In genomic region chr11:77217156-77217555, GRCh38 we compare ENCODE assay signal across 28 cellular contexts.
"Had no signal": no experiment of that assay in that cellular context is flagged by ENCODE, and none has a peak within 500 bp of the region (broad histone marks: within the 10 kb centered on the region; RNA-seq: fewer than 3 reads in every experiment).

No MANE protein-coding gene starts in this region.

- H3K36me3 ChIP-seq: ascending aorta, SJCRH30 had no signal

- H3K4me3 Mint-ChIP-seq: activated CD8-positive, alpha-beta T cell treated with anti-CD3 and anti-CD28 coated beads, Interleukin-2, amount 10 ng/mL, durations not matched to agents 7 days and 5 days; activated naive CD8-positive, alpha-beta T cell treated with anti-CD3 and anti-CD28 coated beads, Interleukin-2, amount 50 U/mL, for 24 hours; activated T-cell treated with anti-CD3 and anti-CD28 coated beads, Interleukin-2, amount 50 U/mL, for 24 hours; activated T-helper 1 cell treated with anti-CD3 and anti-CD28 coated beads, Interleukin-12 subunit alpha, Interleukin-12 subunit beta, Interleukin-2, Interleukin-4 antibody, amounts not matched to agents 30 ng/mL and 10 ng/mL and 1 ng/mL, durations not matched to agents 14 hours and 24 hours and 36 hours; T-helper 1 cell treated with Interleukin-12 subunit alpha and Interleukin-12 subunit beta and Interleukin-4 antibody, amounts not matched to agents 30 μg/mL and 1 μg/mL, for 36 hours; WTC11 had no signal

- H3K36me3 Mint-ChIP-seq: activated naive CD4-positive, alpha-beta T cell treated with anti-CD3 and anti-CD28 coated beads, Interleukin-2, amount 50 U/mL, for 72 hours; WTC11 had no signal

- H3K9me3 Mint-ChIP-seq: activated naive CD8-positive, alpha-beta T cell treated with anti-CD3 and anti-CD28 coated beads, Interleukin-2, amount 50 U/mL, for 24 hours; activated T-cell treated with anti-CD3 and anti-CD28 coated beads, Interleukin-2, amount 50 U/mL, for 24 hours; activated T-helper 1 cell treated with anti-CD3 and anti-CD28 coated beads, Interleukin-12 subunit alpha, Interleukin-12 subunit beta, Interleukin-2, Interleukin-4 antibody, amounts not matched to agents 30 ng/mL and 10 ng/mL and 1 ng/mL, durations not matched to agents 14 hours and 24 hours and 36 hours; T-helper 1 cell treated with Interleukin-12 subunit alpha and Interleukin-12 subunit beta and Interleukin-4 antibody, amounts not matched to agents 30 μg/mL and 1 μg/mL, for 36 hours; WTC11 had no signal

- H3K4me1 ChIP-seq: ascending aorta, SJCRH30 had no signal

- H3K27me3 ChIP-seq: ascending aorta, body of pancreas, SJCRH30 had no signal

- ATAC-seq: activated CD8-positive, alpha-beta T cell treated with anti-CD3 and anti-CD28 coated beads, Interleukin-2, amount 10 ng/mL, durations not matched to agents 7 days and 5 days; activated naive CD4-positive, alpha-beta T cell treated with anti-CD3 and anti-CD28 coated beads, Interleukin-2, amount 50 U/mL, for 72 hours; activated naive CD8-positive, alpha-beta T cell treated with anti-CD3 and anti-CD28 coated beads, Interleukin-2, amount 50 U/mL, for 24 hours; body of pancreas; WTC11 had no signal

- H3K4me1 Mint-ChIP-seq: activated naive CD8-positive, alpha-beta T cell treated with anti-CD3 and anti-CD28 coated beads, Interleukin-2, amount 50 U/mL, for 24 hours; WTC11 had no signal

- H3K4me3 ChIP-seq: ascending aorta, body of pancreas, PC-9, SJCRH30 had no signal

- H3K27ac ChIP-seq: ascending aorta, body of pancreas, PC-9, SJCRH30 had no signal

- DNase-seq: activated CD4-positive, alpha-beta T cell treated with anti-CD3 and anti-CD28 coated beads for 48 hours; activated CD4-positive, alpha-beta T cell treated with anti-CD3 and anti-CD28 coated beads, Interleukin-2, amount 50 U/mL, for 4 hours; activated CD4-positive, CD25-positive, alpha-beta regulatory T cell treated with anti-CD3 and anti-CD28 coated beads, Interleukin-2, amount 50 U/mL, for 72 hours; activated CD8-positive, alpha-beta T cell treated with anti-CD3 and anti-CD28 coated beads, Interleukin-2, amount 10 ng/mL, durations not matched to agents 7 days and 5 days; activated effector memory CD4-positive, alpha-beta T cell treated with Interleukin-2 at 50 U/mL for 16 hours; activated naive CD4-positive, alpha-beta T cell; activated naive CD8-positive, alpha-beta T cell treated with anti-CD3 and anti-CD28 coated beads, Interleukin-2, amount 50 U/mL, for 24 hours; activated T-cell treated with anti-CD3 and anti-CD28 coated beads, Interleukin-2, amount 50 U/mL, for 24 hours; amniotic stem cell; body of pancreas; central memory CD4-positive, alpha-beta T cell; MM.1S; NCI-H1092 treated with DMSO at 0.1 percent for 48 hours; NCI-H1436; NCI-H1694 treated with DMSO at 0.1 percent for 48 hours; NCI-H2029 treated with DMSO at 0.1 percent for 48 hours; NCI-H345; NCI-H510A; NCI-H526 treated with DMSO at 0.1 percent for 48 hours; NCI-H82; PC-9; SJCRH30; SK-N-SH had no signal

- H3K9me3 ChIP-seq: ascending aorta, body of pancreas, SJCRH30, SK-N-SH had no signal

- H3K27ac Mint-ChIP-seq: activated CD8-positive, alpha-beta T cell treated with anti-CD3 and anti-CD28 coated beads, Interleukin-2, amount 10 ng/mL, durations not matched to agents 7 days and 5 days; activated naive CD4-positive, alpha-beta T cell treated with anti-CD3 and anti-CD28 coated beads, Interleukin-2, amount 50 U/mL, for 72 hours; activated naive CD8-positive, alpha-beta T cell treated with anti-CD3 and anti-CD28 coated beads, Interleukin-2, amount 50 U/mL, for 24 hours; activated T-cell treated with anti-CD3 and anti-CD28 coated beads, Interleukin-2, amount 50 U/mL, for 24 hours; activated T-helper 1 cell treated with anti-CD3 and anti-CD28 coated beads, Interleukin-12 subunit alpha, Interleukin-12 subunit beta, Interleukin-2, Interleukin-4 antibody, amounts not matched to agents 30 ng/mL and 10 ng/mL and 1 ng/mL, durations not matched to agents 14 hours and 24 hours and 36 hours; T-helper 1 cell treated with Interleukin-12 subunit alpha and Interleukin-12 subunit beta and Interleukin-4 antibody, amounts not matched to agents 30 μg/mL and 1 μg/mL, for 36 hours; WTC11 had no signal
